ENCODE assay signal across 9 cellular contexts in the genomic region with DNA sequence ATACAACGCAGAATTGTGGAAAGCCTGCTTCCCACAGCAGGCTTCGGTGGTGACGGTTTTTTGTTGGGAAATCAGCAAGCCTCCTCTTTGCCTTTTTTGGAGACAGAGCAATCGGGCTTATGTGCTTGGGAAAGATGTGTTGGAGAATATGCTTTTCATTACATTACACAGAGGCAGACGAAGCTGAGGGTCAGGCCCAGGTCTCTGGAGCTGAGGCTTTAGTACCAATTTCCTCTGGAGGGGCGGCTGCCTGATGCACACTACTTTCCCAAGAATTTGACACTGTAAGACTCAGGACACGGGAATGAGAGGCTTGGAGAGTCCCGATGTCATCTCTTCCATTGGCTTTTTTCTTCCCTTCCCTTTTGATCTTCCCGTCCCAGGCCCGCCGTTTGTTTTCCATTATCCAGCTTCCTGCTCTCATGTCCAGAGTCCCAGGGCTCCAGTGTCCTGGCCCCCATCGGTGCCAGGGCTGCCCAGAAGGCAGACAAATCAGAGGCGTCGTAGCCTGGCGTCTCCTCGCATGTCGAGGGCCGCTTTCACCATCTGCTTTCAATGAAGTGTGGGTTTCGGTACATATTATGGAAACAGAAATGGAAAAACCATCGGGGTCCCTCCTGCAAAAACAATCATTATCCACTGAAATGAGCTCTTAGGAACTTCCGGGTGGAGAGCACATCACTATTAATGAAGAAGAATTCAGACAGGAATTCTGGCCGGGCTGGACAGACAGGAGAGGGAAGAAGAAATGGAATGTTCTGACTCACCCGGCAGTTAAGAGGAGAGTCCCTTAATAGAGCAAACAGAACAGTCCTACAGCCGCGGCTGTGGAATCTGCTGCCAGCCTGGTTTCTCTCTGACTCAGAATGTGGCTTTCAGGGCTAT.
DNase-seq lines count a peak whose midpoint lies in the region; ATAC-seq, FAIRE-seq and TF ChIP-seq lines count a peak whose summit lies in the region.
"Had no signal": no experiment of that assay in that cellular context is flagged by ENCODE, and none has a peak within 500 bp of the region (broad histone marks: within the 10 kb centered on the region; RNA-seq: fewer than 3 reads in every experiment).

No MANE protein-coding gene starts in this region.

- no peaks in the 10 kb centered on the region for H3K9me3 Mint-ChIP-seq in HFFc6
- H3K9me3 Mint-ChIP-seq: T-cell had no signal

- peaks cover 81% of the 10 kb centered on the region for H3K4me1 Mint-ChIP-seq in HFFc6 (ENCODE audit: low read depth)
- H3K4me1 Mint-ChIP-seq: T-cell had no signal

- TF ChIP-seq CTCF in HFFc6 (IDR thresholded peaks at IDR 0.05) (no peak), body of pancreas (IDR thresholded peaks at IDR 0.05) (no peak), upper lobe of left lung (IDR thresholded peaks at IDR 0.05) (no peak)

- no peaks in the 10 kb centered on the region for H3K36me3 Mint-ChIP-seq in HFFc6 (ENCODE audit: low read depth)
- H3K36me3 Mint-ChIP-seq: T-cell had no signal

- no peaks in the 10 kb centered on the region for H3K9me3 ChIP-seq in body of pancreas
- H3K9me3 ChIP-seq in upper lobe of left lung = no peaks in the 10 kb centered on the region

- peak; percentile 69 for ATAC-seq in body of pancreas
- ATAC-seq in upper lobe of left lung (ENCODE audit: low FRiP score in 2 of 2) = peak; percentile 68 to 84
- ATAC-seq: T-cell had no signal

- no peak for TF ChIP-seq EP300 in upper lobe of left lung (IDR thresholded peaks at IDR 0.05)

- peak overlapping the region in 3 of 4 donors; percentile 49 to 51 (median 51) for H3K27ac ChIP-seq in body of pancreas
- H3K27ac ChIP-seq in upper lobe of left lung = peak overlapping the region in 2 of 4 donors; percentile 9 to 39

- DNase-seq in HFFc6 (peak; percentile 91), body of pancreas (peak in 3 of 4 donors; percentile 15 to 45 (median 23)), kidney tubule cell (ENCODE audit: low spot score) (peak; percentile 93), upper lobe of left lung (no peak), NCI-H2171 treated with DMSO at 0.1 percent for 48 hours (lab: John Stamatoyannopoulos, UW) (no peak), GM12891 (ENCODE audit: insufficient read length, low spot score) (no peak), cerebellar nuclear complex (lab: John Stamatoyannopoulos, UW) (no peak)
- DNase-seq: NCI-H1436, T-cell had no signal

- H3K27ac Mint-ChIP-seq in HFFc6 = peak overlapping the region; percentile 93
- H3K27ac Mint-ChIP-seq: T-cell had no signal

- H3K4me3 ChIP-seq in body of pancreas (no peak overlapping the region), upper lobe of left lung (no peak overlapping the region)

- no peak for TF ChIP-seq POLR2A in body of pancreas (IDR thresholded peaks at IDR 0.05)
- TF ChIP-seq POLR2A in upper lobe of left lung (IDR thresholded peaks at IDR 0.05) = no peak
- TF ChIP-seq POLR2A in GM12891 (IDR thresholded peaks at IDR 0.05; ENCODE audit: low read depth, low read length) = no peak

- peaks cover 5% of the 10 kb centered on the region for H3K4me1 ChIP-seq in body of pancreas
- peaks cover 11 to 24% (median 17%) of the 10 kb centered on the region in 4 donors for H3K4me1 ChIP-seq in upper lobe of left lung

- H3K27me3 Mint-ChIP-seq in HFFc6 (ENCODE audit: insufficient read depth) = peaks cover 1% of the 10 kb centered on the region

- no peaks in the 10 kb centered on the region for H3K27me3 ChIP-seq in body of pancreas
- H3K27me3 ChIP-seq in upper lobe of left lung = no peaks in the 10 kb centered on the region

- intact Hi-C loops in body of pancreas (cut with DNase I) = no loop called here

- H3K4me3 Mint-ChIP-seq in HFFc6 = peak overlapping the region; percentile 85
- H3K4me3 Mint-ChIP-seq: T-cell had no signal

- 55 to 57% methylated on average over 22 to 25 of the region's 25 CpGs for WGBS in body of pancreas, 2 donors
- 67 to 69% methylated on average over 25 of the region's 25 CpGs for WGBS in upper lobe of left lung, 2 donors

- no peaks in the 10 kb centered on the region for H3K36me3 ChIP-seq in body of pancreas (replicated peaks in 1 of 2; ENCODE audit: insufficient read depth in 1 of 2, low read depth in 2 of 2)
- H3K36me3 ChIP-seq in upper lobe of left lung = no peaks in the 10 kb centered on the region

- no peak for FAIRE-seq in GM12891 (lab: Jason Lieb, UNC)

TF ChIP-seq in GM12891, 5 proteins besides CTCF, POLR2A, EP300 and RAD21:
- TF ChIP-seq POU2F2 (IDR thresholded peaks at IDR 0.05; ENCODE audit: low read depth, low read length) = no peak
- TF ChIP-seq PAX5 (IDR thresholded peaks at IDR 0.05; ENCODE audit: insufficient read depth, low read length, severe bottlenecking) = no peak
- TF ChIP-seq POLR2AphosphoS5 (IDR thresholded peaks at IDR 0.05; ENCODE audit: low read depth, low read length) = no peak
- no peak for TF ChIP-seq TAF1 (IDR thresholded peaks at IDR 0.05; ENCODE audit: low read depth, low read length)
- no peak for TF ChIP-seq SPI1 (IDR thresholded peaks at IDR 0.05; ENCODE audit: low read depth, low read length)

Comparison
In these comparisons a context has a peak if more than half of its experiments do, and no peak if none do; other contexts are left out.
1. DNase-seq: peak in HFFc6 (single experiment), body of pancreas (3 of 4) and kidney tubule cell (single experiment); none in upper lobe of left lung (0 of 2), NCI-H2171 treated with DMSO at 0.1 percent for 48 hours (single experiment), GM12891 (single experiment) and cerebellar nuclear complex (0 of 2).